Comparison of ENCODE assay signal across 12 cellular contexts in the genomic region with DNA sequence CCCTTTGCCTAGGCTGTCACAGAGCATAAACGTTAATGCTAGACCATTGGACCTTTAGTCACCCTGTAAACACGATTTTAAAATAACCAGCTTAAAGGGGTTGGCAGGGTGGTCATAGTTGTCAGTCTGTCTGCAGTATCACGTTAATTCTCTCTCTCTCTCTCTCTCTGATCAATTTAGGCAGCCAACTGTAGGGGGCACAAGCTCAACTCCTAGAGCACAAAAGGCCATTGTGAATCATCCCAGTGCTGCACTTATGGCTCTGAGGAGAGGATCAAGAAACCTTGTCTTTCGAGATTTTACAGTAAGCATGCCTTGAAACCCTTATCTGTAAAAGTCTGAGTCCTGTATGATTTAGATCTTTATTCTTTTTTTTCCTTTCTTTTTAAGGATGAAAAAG.
A peak's percentile ranks its signal among the peaks of the same experiment; 100 is the strongest.
DNase-seq lines count a peak whose midpoint lies in the region; ATAC-seq and TF ChIP-seq lines count a peak whose summit lies in the region.
"Had no signal": no experiment of that assay in that cellular context is flagged by ENCODE, and none has a peak within 500 bp of the region (broad histone marks: within the 10 kb centered on the region; RNA-seq: fewer than 3 reads in every experiment).

No MANE protein-coding gene starts in this region.

- H3K27ac ChIP-seq in brain microvascular endothelial cell, result no peak overlapping the region
- no peak overlapping the region for H3K27ac ChIP-seq in tibial nerve
- no peak overlapping the region for H3K27ac ChIP-seq in CD8-positive, alpha-beta memory T cell (ENCODE audit: low read depth, low read length)
- H3K27ac ChIP-seq: coronary artery had no signal

- no peak overlapping the region for H3K4me3 Mint-ChIP-seq in CD8-positive, alpha-beta memory T cell
- H3K4me3 Mint-ChIP-seq in mesothelial cell of epicardium, result no peak overlapping the region
- H3K4me3 Mint-ChIP-seq: activated T-helper 1 cell treated with anti-CD3 and anti-CD28 coated beads, Interleukin-12 subunit alpha, Interleukin-12 subunit beta, Interleukin-2, Interleukin-4 antibody, amounts not matched to agents 30 ng/mL and 10 ng/mL and 1 ng/mL, durations not matched to agents 14 hours and 24 hours and 36 hours; T-helper 1 cell treated with Interleukin-12 subunit alpha and Interleukin-12 subunit beta and Interleukin-4 antibody, amounts not matched to agents 30 μg/mL and 1 μg/mL, for 36 hours had no signal

- no peak for TF ChIP-seq EP300 in tibial nerve (IDR thresholded peaks at IDR 0.05)

- TF ChIP-seq POLR2A in tibial nerve (IDR thresholded peaks at IDR 0.05), result no peak

- H3K27me3 ChIP-seq in BE2C (no peaks in the 10 kb centered on the region), brain microvascular endothelial cell (replicated peaks) (no peaks in the 10 kb centered on the region), tibial nerve (no peaks in the 10 kb centered on the region)
- no peaks in the 10 kb centered on the region for H3K27me3 ChIP-seq in CD8-positive, alpha-beta memory T cell (ENCODE audit: insufficient read depth, low read length, poor library complexity, severe bottlenecking)

- TF ChIP-seq CTCF in BE2C (IDR thresholded peaks at IDR 0.05; ENCODE audit: low read depth, low read length) (peak; percentile 60), HFF-Myc (IDR thresholded peaks at IDR 0.05; ENCODE audit: low read depth, low read length, missing control alignments) (peak; percentile 23), brain microvascular endothelial cell (IDR thresholded peaks at IDR 0.05; ENCODE audit: low read depth, low read length, missing control alignments) (peak; percentile 60), tibial nerve (IDR thresholded peaks at IDR 0.05) (peak in 1 of 5 experiments; percentile 20), mesothelial cell of epicardium (IDR thresholded peaks at IDR 0.05; ENCODE audit: unreplicated experiment) (no peak)

- H3K9me3 ChIP-seq in BE2C (no peaks in the 10 kb centered on the region), tibial nerve (no peaks in the 10 kb centered on the region)
- no peaks in the 10 kb centered on the region for H3K9me3 ChIP-seq in CD8-positive, alpha-beta memory T cell (ENCODE audit: low read length)

- POLR2A ChIA-PET in CD8-positive, alpha-beta memory T cell (lab: Charles Lee), result interaction anchor here (0.6 kb wide), 1 partner anchor 15 kb away, joined by 3 read pairs; no protein-coding TSS in a partner anchor

- WGBS in tibial nerve, 2 donors, result 45 to 48% methylated on average over 4 of the region's 4 CpGs

- H3K36me3 Mint-ChIP-seq in CD8-positive, alpha-beta memory T cell, result peaks cover 24 to 63% (median 32%) of the 10 kb centered on the region in 3 donors
- peaks cover 41% of the 10 kb centered on the region for H3K36me3 Mint-ChIP-seq in mesothelial cell of epicardium

- H3K4me3 ChIP-seq in BE2C (ENCODE audit: low read depth, low read length), result no peak overlapping the region
- no peak overlapping the region for H3K4me3 ChIP-seq in HFF-Myc (replicated peaks; ENCODE audit: low read depth, low read length)
- no peak overlapping the region for H3K4me3 ChIP-seq in brain microvascular endothelial cell (ENCODE audit: low read depth, low read length)
- no peak overlapping the region for H3K4me3 ChIP-seq in tibial nerve
- no peak overlapping the region for H3K4me3 ChIP-seq in CD8-positive, alpha-beta memory T cell (ENCODE audit: low read length)
- H3K4me3 ChIP-seq: coronary artery had no signal

- peaks cover 40% of the 10 kb centered on the region for H3K36me3 ChIP-seq in BE2C
- H3K36me3 ChIP-seq in brain microvascular endothelial cell (replicated peaks), result no peaks in the 10 kb centered on the region
- H3K36me3 ChIP-seq in tibial nerve, result peaks cover 0 to 56% (median 2%) of the 10 kb centered on the region in 3 donors
- H3K36me3 ChIP-seq in CD8-positive, alpha-beta memory T cell (ENCODE audit: insufficient read depth, low read length), result peaks cover 6% of the 10 kb centered on the region

- in situ Hi-C loops in brain microvascular endothelial cell (cut with HindIII; ENCODE audit: low pct_ligation_motif_present, low sequenced_read_pairs), result no loop called here

- H3K4me1 Mint-ChIP-seq in CD8-positive, alpha-beta memory T cell, result peaks cover 12 to 35% (median 17%) of the 10 kb centered on the region in 3 donors
- no peaks in the 10 kb centered on the region for H3K4me1 Mint-ChIP-seq in mesothelial cell of epicardium

- H3K27me3 Mint-ChIP-seq in CD8-positive, alpha-beta memory T cell, result no peaks in the 10 kb centered on the region
- H3K27me3 Mint-ChIP-seq in mesothelial cell of epicardium (ENCODE audit: low read depth), result no peaks in the 10 kb centered on the region

- no peak overlapping the region for H3K27ac Mint-ChIP-seq in CD8-positive, alpha-beta memory T cell
- no peak overlapping the region for H3K27ac Mint-ChIP-seq in mesothelial cell of epicardium
- H3K27ac Mint-ChIP-seq: activated T-helper 1 cell treated with anti-CD3 and anti-CD28 coated beads, Interleukin-12 subunit alpha, Interleukin-12 subunit beta, Interleukin-2, Interleukin-4 antibody, amounts not matched to agents 30 ng/mL and 10 ng/mL and 1 ng/mL, durations not matched to agents 14 hours and 24 hours and 36 hours had no signal

- no peak for DNase-seq in BE2C
- peak; percentile 10 for DNase-seq in HFF-Myc (ENCODE audit: extremely low read depth, low read depth)
- DNase-seq in brain microvascular endothelial cell, result no peak
- peak; percentile 78 for DNase-seq in islet precursor cell
- DNase-seq in tibial nerve (ENCODE audit: low spot score in 2 of 2), result no peak
- no peak for DNase-seq in CD8-positive, alpha-beta memory T cell
- DNase-seq in mesothelial cell of epicardium (ENCODE audit: low spot score in 2 of 2, unreplicated experiment in 2 of 2), result no peak
- DNase-seq: NCI-H526 treated with DMSO at 0.1 percent for 48 hours had no signal

- CTCF ChIA-PET in CD8-positive, alpha-beta memory T cell (lab: Charles Lee), result no interaction called here

- H3K4me1 ChIP-seq in BE2C, result no peaks in the 10 kb centered on the region
- no peaks in the 10 kb centered on the region for H3K4me1 ChIP-seq in tibial nerve
- peaks cover 9% of the 10 kb centered on the region for H3K4me1 ChIP-seq in CD8-positive, alpha-beta memory T cell (ENCODE audit: insufficient read depth, low read length)

- no peak for ATAC-seq in HG03460 (IDR thresholded peaks at IDR 0.05; ENCODE audit: unreplicated experiment)

- peaks cover 0 to 1% (median 0%) of the 10 kb centered on the region in 5 donors for H3K9me3 Mint-ChIP-seq in CD8-positive, alpha-beta memory T cell
- peaks cover 4% of the 10 kb centered on the region for H3K9me3 Mint-ChIP-seq in mesothelial cell of epicardium
- H3K9me3 Mint-ChIP-seq: activated T-helper 1 cell treated with anti-CD3 and anti-CD28 coated beads, Interleukin-12 subunit alpha, Interleukin-12 subunit beta, Interleukin-2, Interleukin-4 antibody, amounts not matched to agents 30 ng/mL and 10 ng/mL and 1 ng/mL, durations not matched to agents 14 hours and 24 hours and 36 hours; T-helper 1 cell treated with Interleukin-12 subunit alpha and Interleukin-12 subunit beta and Interleukin-4 antibody, amounts not matched to agents 30 μg/mL and 1 μg/mL, for 36 hours had no signal

Comparison
In these comparisons a context has a peak if more than half of its experiments do, and no peak if none do; other contexts are left out.
1. DNase-seq: peak in HFF-Myc (single experiment) and islet precursor cell (single experiment); none in BE2C (single experiment), brain microvascular endothelial cell (single experiment), tibial nerve (0 of 2), CD8-positive, alpha-beta memory T cell (0 of 5) and mesothelial cell of epicardium (0 of 2).